Comparison of ENCODE assay signal across 32 cellular contexts in the genomic region with DNA sequence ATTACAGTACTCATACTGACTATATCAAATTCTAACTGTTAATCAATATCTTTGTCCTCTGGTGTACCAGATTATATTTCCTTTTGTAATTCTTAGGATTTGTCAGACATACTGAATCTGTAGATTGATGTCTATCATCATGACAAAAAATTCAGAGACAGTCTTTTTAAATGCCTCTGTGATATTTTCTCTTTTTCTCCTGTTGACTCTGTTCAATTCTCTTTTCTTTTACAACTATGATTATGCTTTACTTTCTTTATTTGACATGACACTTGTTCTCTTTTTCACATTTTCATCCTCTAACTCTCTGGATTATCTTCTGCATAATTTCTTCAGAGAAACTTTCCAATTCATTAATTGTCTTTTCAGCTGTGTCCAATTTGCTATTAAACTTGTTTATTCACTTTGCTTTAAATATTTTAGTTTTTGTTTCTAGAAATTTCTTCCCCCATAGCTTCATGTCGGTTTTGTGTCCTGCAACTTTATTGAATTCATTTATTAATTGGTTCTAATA.
"Had no signal": no experiment of that assay in that cellular context is flagged by ENCODE, and none has a peak within 500 bp of the region (broad histone marks: within the 10 kb centered on the region; RNA-seq: fewer than 3 reads in every experiment).

No MANE protein-coding gene starts in this region.

- ATAC-seq: activated CD8-positive, alpha-beta T cell treated with anti-CD3 and anti-CD28 coated beads for 36 hours; activated naive CD4-positive, alpha-beta T cell treated with anti-CD3 and anti-CD28 coated beads, Interleukin-2, amount 50 U/mL, for 72 hours; foreskin keratinocyte; gastroesophageal sphincter; heart right ventricle; T-helper 17 cell had no signal

- H3K27ac Mint-ChIP-seq: activated CD8-positive, alpha-beta T cell treated with anti-CD3 and anti-CD28 coated beads for 36 hours; activated naive CD4-positive, alpha-beta T cell treated with anti-CD3 and anti-CD28 coated beads, Interleukin-2, amount 10 ng/mL, durations not matched to agents 7 days and 5 days; activated naive CD4-positive, alpha-beta T cell treated with anti-CD3 and anti-CD28 coated beads, Interleukin-2, amount 50 U/mL, for 72 hours; activated naive CD8-positive, alpha-beta T cell treated with anti-CD3 and anti-CD28 coated beads, Interleukin-2, amount 10 ng/mL, durations not matched to agents 7 days and 5 days; brain; T-helper 17 cell; T-helper 2 cell treated with Interferon-gamma antibody and Interleukin-4, amounts not matched to agents 5 μg/mL and 100 μg/mL, for 36 hours had no signal

- H3K27ac ChIP-seq: ascending aorta, breast epithelium, cardiac muscle cell, colonic mucosa, esophagus muscularis mucosa, foreskin keratinocyte, gastroesophageal sphincter, heart right ventricle, WERI-Rb-1 had no signal

- H3K4me1 Mint-ChIP-seq: brain had no signal

- H3K9me3 ChIP-seq: colonic mucosa had no signal

- DNase-seq: activated CD4-positive, alpha-beta T cell treated with anti-CD3 and anti-CD28 coated beads for 4 hours; activated CD4-positive, alpha-beta T cell treated with anti-CD3 and anti-CD28 coated beads, Interleukin-2, amount 50 U/mL, for 1 hour; activated CD4-positive, alpha-beta T cell treated with anti-CD3 and anti-CD28 coated beads, Interleukin-2, amount 50 U/mL, for 48 hours; activated CD4-positive, CD25-positive, alpha-beta regulatory T cell; activated CD4-positive, CD25-positive, alpha-beta regulatory T cell treated with anti-CD3 and anti-CD28 coated beads, Interleukin-2, amount 50 U/mL, for 72 hours; activated CD8-positive, alpha-beta memory T cell treated with anti-CD3 and anti-CD28 coated beads for 24 hours; activated CD8-positive, alpha-beta T cell treated with anti-CD3 and anti-CD28 coated beads for 36 hours; activated gamma-delta T cell; activated naive CD4-positive, alpha-beta T cell; activated naive CD4-positive, alpha-beta T cell treated with anti-CD3 and anti-CD28 coated beads, Interleukin-2, amount 10 ng/mL, durations not matched to agents 7 days and 5 days; activated naive CD8-positive, alpha-beta T cell treated with anti-CD3 and anti-CD28 coated beads, Interleukin-2, amount 10 ng/mL, durations not matched to agents 7 days and 5 days; activated T-cell treated with anti-CD3 and anti-CD28 coated beads, Interleukin-2, amount 50 U/mL, for 48 hours; central memory CD4-positive, alpha-beta T cell; cerebellar nuclear complex; colonic mucosa; effector CD8-positive, alpha-beta T cell; erythroblast; foreskin keratinocyte; heart right ventricle; hippocampal formation; T-helper 1 cell; T-helper 17 cell; T1000; WERI-Rb-1 had no signal

- H3K27me3 ChIP-seq: ascending aorta, breast epithelium, cardiac muscle cell, colonic mucosa, esophagus muscularis mucosa, foreskin keratinocyte, gastroesophageal sphincter, heart right ventricle had no signal

- H3K4me1 ChIP-seq: ascending aorta, breast epithelium, colonic mucosa, esophagus muscularis mucosa, foreskin keratinocyte, gastroesophageal sphincter, heart right ventricle had no signal

- H3K4me3 Mint-ChIP-seq: activated CD8-positive, alpha-beta T cell treated with anti-CD3 and anti-CD28 coated beads for 36 hours; activated naive CD4-positive, alpha-beta T cell treated with anti-CD3 and anti-CD28 coated beads, Interleukin-2, amount 10 ng/mL, durations not matched to agents 7 days and 5 days; activated naive CD8-positive, alpha-beta T cell treated with anti-CD3 and anti-CD28 coated beads, Interleukin-2, amount 10 ng/mL, durations not matched to agents 7 days and 5 days; brain; T-helper 17 cell; T-helper 2 cell treated with Interferon-gamma antibody and Interleukin-4, amounts not matched to agents 5 μg/mL and 100 μg/mL, for 36 hours had no signal

- H3K27me3 Mint-ChIP-seq: activated CD8-positive, alpha-beta T cell treated with anti-CD3 and anti-CD28 coated beads for 36 hours; activated naive CD4-positive, alpha-beta T cell treated with anti-CD3 and anti-CD28 coated beads, Interleukin-2, amount 10 ng/mL, durations not matched to agents 7 days and 5 days; activated naive CD8-positive, alpha-beta T cell treated with anti-CD3 and anti-CD28 coated beads, Interleukin-2, amount 10 ng/mL, durations not matched to agents 7 days and 5 days; brain; T-helper 17 cell had no signal

- H3K4me3 ChIP-seq: ascending aorta, breast epithelium, cardiac muscle cell, colonic mucosa, esophagus muscularis mucosa, gastroesophageal sphincter, heart right ventricle had no signal

- H3K36me3 ChIP-seq: ascending aorta, breast epithelium, cardiac muscle cell, colonic mucosa, esophagus muscularis mucosa, gastroesophageal sphincter, heart right ventricle, WERI-Rb-1 had no signal
